10 cellular contexts compared by ENCODE assay signal in the genomic region with DNA sequence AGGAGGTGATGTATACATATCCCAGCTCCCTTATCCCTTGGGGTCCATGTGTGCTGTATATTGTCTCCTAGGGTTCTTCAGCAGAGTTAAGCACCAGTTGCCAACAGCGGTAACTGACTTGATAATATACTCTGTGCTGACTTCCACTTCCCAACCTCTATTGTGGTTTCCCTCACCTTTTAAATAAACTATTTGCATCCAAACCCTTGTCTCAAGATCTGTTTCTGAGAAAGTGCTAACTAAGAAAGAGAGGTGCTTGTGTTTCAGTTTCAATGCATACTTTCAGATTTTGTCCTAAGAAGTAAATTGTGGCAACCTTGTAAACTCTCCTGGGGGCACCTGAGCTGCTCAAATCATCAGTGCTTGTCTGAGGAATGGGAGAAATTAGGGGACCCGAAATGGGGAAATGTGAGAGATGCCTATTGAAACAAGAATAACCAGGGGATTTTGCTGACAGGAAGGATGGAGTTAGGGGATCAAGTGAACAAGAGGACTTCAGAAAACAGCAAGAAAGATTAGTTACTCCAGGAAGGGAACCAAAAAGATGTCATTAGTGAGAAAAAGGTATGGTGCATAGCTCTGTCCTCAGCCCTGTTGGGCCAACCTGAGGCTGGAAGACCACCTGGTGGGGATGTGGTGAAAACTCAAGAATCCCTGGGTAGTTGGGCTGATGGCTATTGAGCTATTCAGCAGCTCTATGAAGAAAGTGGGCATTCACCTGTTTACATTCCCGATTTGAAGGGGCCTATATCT. TPM values are rescaled to one million over a fixed set of nuclear protein-coding genes. Genes with fewer than 3 reads are reported as not detected.
DNase-seq lines count a peak whose midpoint lies in the region; ATAC-seq lines count a peak whose summit lies in the region.
"Had no signal": no experiment of that assay in that cellular context is flagged by ENCODE, and none has a peak within 500 bp of the region (broad histone marks: within the 10 kb centered on the region; RNA-seq: fewer than 3 reads in every experiment).

No MANE protein-coding gene starts in this region.

- DNase-seq in DMS153 (lab: John Stamatoyannopoulos, UW) (no peak), occipital lobe (lab: John Stamatoyannopoulos, UW) (no peak), activated gamma-delta T cell (lab: John Stamatoyannopoulos, UW) (no peak), NK-92 (lab: John Stamatoyannopoulos, UW; ENCODE audit: unreplicated experiment) (no peak)
- DNase-seq: activated CD8-positive, alpha-beta memory T cell treated with anti-CD3 and anti-CD28 coated beads, Interleukin-2, amount 50 U/mL, for 4 hours; NCI-H1092 treated with DMSO at 0.1 percent for 48 hours had no signal

- ATAC-seq in GM18499 (IDR thresholded peaks at IDR 0.05; ENCODE audit: insufficient read depth, unreplicated experiment) (peak; percentile 97), GM19438 (IDR thresholded peaks at IDR 0.05; ENCODE audit: low read depth, unreplicated experiment) (peak; percentile 98), HG02840 (IDR thresholded peaks at IDR 0.05; ENCODE audit: low FRiP score, unreplicated experiment) (peak; percentile 97), HG03460 (IDR thresholded peaks at IDR 0.05; ENCODE audit: unreplicated experiment) (peak; percentile 93)

RNA-seq across cellular contexts. Expression of gene MRPL3, which starts 50.9 kb away (rescaled TPM):
- total RNA-seq in occipital lobe = 112 TPM
